Comparison of ENCODE assay signal across 20 cellular contexts in the genomic region with DNA sequence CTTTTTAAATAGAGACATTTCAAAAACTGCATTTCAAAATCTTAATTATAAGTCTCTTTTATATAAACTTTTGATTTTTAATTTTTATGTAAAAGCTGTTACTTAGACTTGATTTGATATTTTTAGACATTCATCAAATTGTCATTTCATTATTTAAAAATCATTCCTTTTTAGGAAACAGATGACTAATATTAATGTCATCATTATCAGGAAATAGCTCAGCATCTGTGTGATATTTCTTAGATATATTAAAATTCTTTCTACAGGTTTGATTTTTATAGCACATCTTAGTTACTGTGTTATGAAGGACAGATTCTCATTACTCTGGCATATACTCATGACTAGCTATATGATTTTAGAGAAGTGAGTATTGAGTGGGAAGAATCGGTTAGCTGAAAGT. TPM values are rescaled to one million over a fixed set of nuclear protein-coding genes. Genes with fewer than 3 reads are reported as not detected.
"Had no signal": no experiment of that assay in that cellular context is flagged by ENCODE, and none has a peak within 500 bp of the region (broad histone marks: within the 10 kb centered on the region; RNA-seq: fewer than 3 reads in every experiment).

No MANE protein-coding gene starts in this region.

- H3K9ac ChIP-seq: KMS-11, SK-N-SH had no signal

- H3K4me3 ChIP-seq: K562 had no signal

- H3K27me3 Mint-ChIP-seq: IgD-negative memory B cell had no signal

- H3K4me1 Mint-ChIP-seq: IgD-negative memory B cell had no signal

- H3K4me2 ChIP-seq: KMS-11, SK-N-SH had no signal

- DNase-seq: Kasumi-1, MM.1S, NCI-H1092 treated with DMSO at 0.1 percent for 48 hours, NCI-H1436, NCI-H187, NCI-H2029, NCI-H2081 treated with DMSO at 0.1 percent for 48 hours, NCI-H2171, NCI-H226, NCI-H446, NCI-H510A, NCI-H524 treated with DMSO at 0.1 percent for 48 hours, NCI-H69, NCI-H774, SHP77, SK-N-SH had no signal

- H3K4me3 Mint-ChIP-seq: IgD-negative memory B cell had no signal

- H3K9me3 ChIP-seq: SK-N-SH had no signal

- H3K27ac Mint-ChIP-seq: IgD-negative memory B cell had no signal

- FAIRE-seq: HTR-8/SVneo, K562 had no signal

RNA-seq across cellular contexts. Expression of gene RUNDC3B, which starts 17.2 kb away (rescaled TPM):
- total RNA-seq: K562 had no signal
